Comparison of ENCODE assay signal across 23 cellular contexts in the genomic region with DNA sequence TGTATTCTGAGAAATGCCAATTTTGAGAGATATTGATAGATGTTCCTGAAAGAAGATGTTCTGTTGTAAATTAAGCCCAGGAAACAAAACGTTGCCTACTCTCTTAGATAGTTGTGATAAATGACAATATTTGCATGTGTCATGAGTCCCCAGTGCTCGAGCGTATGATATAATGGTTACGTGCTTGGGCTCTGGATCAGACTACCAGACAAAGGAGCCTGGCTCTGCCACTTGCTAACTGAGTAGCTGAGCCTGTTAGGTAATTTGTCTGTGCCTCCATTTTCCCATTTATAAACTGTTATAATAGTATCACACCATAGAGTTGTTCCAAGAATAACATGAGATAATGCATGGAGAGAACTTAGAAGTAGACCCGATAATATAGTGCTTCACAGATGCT. TPM values are rescaled to one million over a fixed set of nuclear protein-coding genes. Genes with fewer than 3 reads are reported as not detected.
DNase-seq lines count a peak whose midpoint lies in the region; ATAC-seq, FAIRE-seq and TF ChIP-seq lines count a peak whose summit lies in the region.
"Had no signal": no experiment of that assay in that cellular context is flagged by ENCODE, and none has a peak within 500 bp of the region (broad histone marks: within the 10 kb centered on the region; RNA-seq: fewer than 3 reads in every experiment).

No MANE protein-coding gene starts in this region.

- H3K9ac ChIP-seq in kidney (ENCODE audit: low read length in 2 of 2), result no peak overlapping the region
- H3K9ac ChIP-seq in neural progenitor cell, result no peak overlapping the region
- H3K9ac ChIP-seq: BLaER1, GM23248, SK-N-SH had no signal

- H3K36me3 ChIP-seq in kidney (ENCODE audit: control insufficient read depth in 1 of 2, insufficient read depth in 2 of 2, low read length in 2 of 2) (no peaks in the 10 kb centered on the region), neural progenitor cell (no peaks in the 10 kb centered on the region)
- H3K36me3 ChIP-seq: BLaER1, HAP-1 had no signal

- no peak overlapping the region for H3K27ac Mint-ChIP-seq in neural progenitor cell
- H3K27ac Mint-ChIP-seq in activated naive CD8-positive, alpha-beta T cell treated with anti-CD3 and anti-CD28 coated beads for 36 hours, result no peak overlapping the region
- H3K27ac Mint-ChIP-seq: CD4-positive, alpha-beta T cell had no signal

- intact Hi-C loops in kidney (cut with DNase I), result no loop called here

- peak overlapping the region; percentile 6 for H2AFZ ChIP-seq in neural progenitor cell (replicated peaks)
- H2AFZ ChIP-seq: GM23248 had no signal

- no peak overlapping the region for H3K4me2 ChIP-seq in neural progenitor cell
- H3K4me2 ChIP-seq: BLaER1, SK-N-SH had no signal

- TF ChIP-seq CTCF in VCaP (conservative IDR thresholded peaks at IDR 0.05) (no peak), kidney (IDR thresholded peaks at IDR 0.05; ENCODE audit: borderline replicate concordance, extremely low read depth, insufficient read depth) (no peak), neural progenitor cell (IDR thresholded peaks at IDR 0.05) (no peak)

- no peaks in the 10 kb centered on the region for H3K9me3 ChIP-seq in kidney (ENCODE audit: control insufficient read depth in 1 of 2, low read length in 2 of 2)
- H3K9me3 ChIP-seq in neural progenitor cell (ENCODE audit: low read depth), result no peaks in the 10 kb centered on the region
- H3K9me3 ChIP-seq: BLaER1, HAP-1, SK-N-SH had no signal

- H3K36me3 Mint-ChIP-seq in neural progenitor cell, result no peaks in the 10 kb centered on the region
- H3K36me3 Mint-ChIP-seq in activated naive CD8-positive, alpha-beta T cell treated with anti-CD3 and anti-CD28 coated beads for 36 hours, result no peaks in the 10 kb centered on the region

- no peaks in the 10 kb centered on the region for H3K9me3 Mint-ChIP-seq in neural progenitor cell
- H3K9me3 Mint-ChIP-seq in activated naive CD8-positive, alpha-beta T cell treated with anti-CD3 and anti-CD28 coated beads for 36 hours, result no peaks in the 10 kb centered on the region
- H3K9me3 Mint-ChIP-seq: CD4-positive, alpha-beta T cell had no signal

- H3K79me2 ChIP-seq in neural progenitor cell (ENCODE audit: low read depth), result no peaks in the 10 kb centered on the region

- H3F3A ChIP-seq in neural progenitor cell (ENCODE audit: low read depth), result no peaks in the 10 kb centered on the region

- no peaks in the 10 kb centered on the region for H3K4me1 Mint-ChIP-seq in neural progenitor cell
- H3K4me1 Mint-ChIP-seq in activated naive CD8-positive, alpha-beta T cell treated with anti-CD3 and anti-CD28 coated beads for 36 hours, result no peaks in the 10 kb centered on the region

- H3K27ac ChIP-seq in VCaP (peak overlapping the region; percentile 60), kidney (ENCODE audit: low read depth in 2 of 2, low read length in 2 of 2) (no peak overlapping the region), neural progenitor cell (no peak overlapping the region)
- H3K27ac ChIP-seq: BLaER1, GM23248 had no signal

- no peak for ATAC-seq in GM21515 (IDR thresholded peaks at IDR 0.05; ENCODE audit: unreplicated experiment)
- ATAC-seq: Panc1 had no signal

- no peaks in the 10 kb centered on the region for H3K27me3 Mint-ChIP-seq in neural progenitor cell (ENCODE audit: insufficient read depth, low read depth)
- peaks cover 27% of the 10 kb centered on the region for H3K27me3 Mint-ChIP-seq in activated naive CD8-positive, alpha-beta T cell treated with anti-CD3 and anti-CD28 coated beads for 36 hours

- no peaks in the 10 kb centered on the region for H3K27me3 ChIP-seq in neural progenitor cell
- H3K27me3 ChIP-seq: BLaER1 had no signal

- FAIRE-seq in kidney (lab: Jason Lieb, UNC), result no peak

- no peak overlapping the region for H3K4me3 Mint-ChIP-seq in neural progenitor cell
- H3K4me3 Mint-ChIP-seq in activated naive CD8-positive, alpha-beta T cell treated with anti-CD3 and anti-CD28 coated beads for 36 hours, result no peak overlapping the region
- H3K4me3 Mint-ChIP-seq: CD4-positive, alpha-beta T cell had no signal

- no peaks in the 10 kb centered on the region for H4K20me1 ChIP-seq in neural progenitor cell (ENCODE audit: low read depth)
- H4K20me1 ChIP-seq: BLaER1 had no signal

- H3K4me3 ChIP-seq in kidney (ENCODE audit: low read length in 2 of 2) (peak overlapping the region; percentile 12 to 27), neural progenitor cell (no peak overlapping the region)
- H3K4me3 ChIP-seq: BLaER1, GM23248, HAP-1 had no signal

- no peak for DNase-seq in kidney
- no peak for DNase-seq in neural progenitor cell (ENCODE audit: low spot score)
- DNase-seq in COLO829 (ENCODE audit: low spot score), result no peak
- DNase-seq in activated naive CD8-positive, alpha-beta T cell treated with anti-CD3 and anti-CD28 coated beads for 36 hours, result no peak
- DNase-seq in NCI-H2081 treated with DMSO at 0.1 percent for 48 hours (lab: John Stamatoyannopoulos, UW), result no peak
- DNase-seq: ACHN; CD4-positive, alpha-beta T cell; GM23248; KBM-7; MM.1S; NCI-H1048; NCI-H1417 treated with DMSO at 0.1 percent for 48 hours; NCI-H187; NCI-H2227 treated with DMSO at 0.1 percent for 48 hours; NCI-H510A; NCI-H82; SIG-M5; SK-N-SH had no signal

- H3K4me1 ChIP-seq in kidney (ENCODE audit: control insufficient read depth in 1 of 2, insufficient read depth in 1 of 2, low read depth in 1 of 2, low read length in 2 of 2), result no peaks in the 10 kb centered on the region
- no peaks in the 10 kb centered on the region for H3K4me1 ChIP-seq in neural progenitor cell
- H3K4me1 ChIP-seq: HAP-1 had no signal

RNA-seq across cellular contexts. Expression of gene A1CF, which starts 1.8 kb away (rescaled TPM):
- total RNA-seq in kidney (3.7 TPM), neural progenitor cell (ENCODE audit: low replicate concordance) (not detected in 2 replicates)
- 3.8 TPM for polyA plus RNA-seq in kidney (ENCODE audit: insufficient read depth, low read depth, low replicate concordance)
- not detected for total RNA-seq in activated naive CD8-positive, alpha-beta T cell treated with anti-CD3 and anti-CD28 coated beads for 36 hours
- total RNA-seq: CD4-positive, alpha-beta T cell; GM23248 had no signal
- polyA plus RNA-seq: GM23248, SK-N-SH had no signal
